Comparison of ENCODE assay signal across 21 cellular contexts in the genomic region with DNA sequence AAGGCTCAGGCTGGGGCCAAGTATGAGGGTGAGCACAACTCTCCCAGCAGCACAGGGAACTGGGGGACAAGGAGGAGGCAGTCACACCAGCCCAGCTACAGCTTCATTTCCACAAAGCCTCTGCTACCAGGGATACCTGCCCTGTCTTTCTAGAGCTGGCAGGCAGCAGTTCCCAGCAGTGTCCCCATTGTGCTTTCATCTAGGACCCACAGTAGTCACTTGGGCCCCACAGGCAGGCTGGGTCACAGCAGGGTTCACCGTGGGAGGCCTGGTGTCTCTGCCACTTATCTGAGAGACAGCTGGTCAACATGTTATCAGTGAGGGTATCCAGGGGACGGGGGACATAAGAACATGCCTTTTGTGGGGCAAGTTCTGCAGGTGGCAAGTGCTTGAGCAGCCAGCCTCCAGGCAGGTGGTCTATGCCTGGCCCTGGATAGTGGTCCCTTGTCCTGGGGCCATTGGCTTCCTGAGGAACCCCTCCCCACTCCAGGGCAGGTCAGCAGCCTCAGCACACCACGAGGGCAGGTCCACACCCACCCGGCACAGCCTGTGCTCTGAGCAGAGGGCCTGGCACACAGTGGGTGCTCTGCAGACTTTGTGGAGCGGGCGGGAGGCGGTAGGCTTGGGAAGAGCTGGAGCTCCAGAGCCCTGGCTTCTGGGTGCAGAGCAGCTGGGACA. TPM values are rescaled to one million over a fixed set of nuclear protein-coding genes. Genes with fewer than 3 reads are reported as not detected.
DNase-seq lines count a peak whose midpoint lies in the region; ATAC-seq and TF ChIP-seq lines count a peak whose summit lies in the region.
"Had no signal": no experiment of that assay in that cellular context is flagged by ENCODE, and none has a peak within 500 bp of the region (broad histone marks: within the 10 kb centered on the region; RNA-seq: fewer than 3 reads in every experiment).

No MANE protein-coding gene starts in this region.

- no peaks in the 10 kb centered on the region for H3K4me1 Mint-ChIP-seq in activated CD4-positive, alpha-beta T cell treated with anti-CD3 and anti-CD28 coated beads, Interleukin-2, amount 10 ng/mL, durations not matched to agents 7 days and 5 days

- TF ChIP-seq CTCF in WERI-Rb-1 (IDR thresholded peaks at IDR 0.05; ENCODE audit: low read depth, low read length), result no peak
- no peak for TF ChIP-seq CTCF in esophagus muscularis mucosa (IDR thresholded peaks at IDR 0.05)
- no peak for TF ChIP-seq CTCF in left lung (IDR thresholded peaks at IDR 0.05)
- TF ChIP-seq CTCF in tibial nerve (IDR thresholded peaks at IDR 0.05), result no peak

- no peaks in the 10 kb centered on the region for H3K27me3 ChIP-seq in WERI-Rb-1 (ENCODE audit: insufficient read depth, low read depth, severe bottlenecking)
- H3K27me3 ChIP-seq in esophagus muscularis mucosa, result no peaks in the 10 kb centered on the region
- H3K27me3 ChIP-seq in right cardiac atrium (ENCODE audit: control insufficient read depth, insufficient read depth), result no peaks in the 10 kb centered on the region
- no peaks in the 10 kb centered on the region for H3K27me3 ChIP-seq in left lung
- H3K27me3 ChIP-seq in tibial nerve, result no peaks in the 10 kb centered on the region

- intact Hi-C loops in esophagus muscularis mucosa (cut with DNase I) (no loop called here), right cardiac atrium (cut with DNase I) (no loop called here), left lung (cut with DNase I) (no loop called here)

- no peaks in the 10 kb centered on the region for H3K9me3 ChIP-seq in WERI-Rb-1 (ENCODE audit: severe bottlenecking)
- H3K9me3 ChIP-seq in esophagus muscularis mucosa, result no peaks in the 10 kb centered on the region
- H3K9me3 ChIP-seq in right cardiac atrium (ENCODE audit: control insufficient read depth, low read length), result no peaks in the 10 kb centered on the region
- H3K9me3 ChIP-seq in left lung, result no peaks in the 10 kb centered on the region
- H3K9me3 ChIP-seq in tibial nerve, result no peaks in the 10 kb centered on the region
- H3K9me3 ChIP-seq: HAP-1, SK-N-SH had no signal

- no peak for TF ChIP-seq POLR2A in esophagus muscularis mucosa (IDR thresholded peaks at IDR 0.05; ENCODE audit: low read depth)
- TF ChIP-seq POLR2A in tibial nerve (IDR thresholded peaks at IDR 0.05), result no peak

- H3K27ac ChIP-seq in WERI-Rb-1, result peak overlapping the region; percentile 27
- H3K27ac ChIP-seq in esophagus muscularis mucosa (replicated peaks in 1 of 4), result peak overlapping the region; percentile 81 to 87 (median 82)
- H3K27ac ChIP-seq in substantia nigra (ENCODE audit: low read depth, low read length, poor library complexity, severe bottlenecking), result peak overlapping the region; percentile 91
- H3K27ac ChIP-seq in right cardiac atrium (ENCODE audit: low read length), result no peak overlapping the region
- no peak overlapping the region for H3K27ac ChIP-seq in left lung
- H3K27ac ChIP-seq in tibial nerve, result peak overlapping the region in 1 of 4 donors; percentile 80
- H3K27ac ChIP-seq: GM23248 had no signal

- POLR2A ChIA-PET in activated CD4-positive, alpha-beta T cell treated with anti-CD3 and anti-CD28 coated beads, Interleukin-2, amount 10 ng/mL, durations not matched to agents 7 days and 5 days (lab: Charles Lee), result interaction anchor here (0.5 kb wide), 1 partner anchor 276 kb away, joined by 3 read pairs; no protein-coding TSS in a partner anchor

- H3K27me3 Mint-ChIP-seq in activated CD4-positive, alpha-beta T cell treated with anti-CD3 and anti-CD28 coated beads, Interleukin-2, amount 10 ng/mL, durations not matched to agents 7 days and 5 days, result no peaks in the 10 kb centered on the region
- H3K27me3 Mint-ChIP-seq: CD4-positive, CD25-positive, alpha-beta regulatory T cell had no signal

- peak overlapping the region; percentile 36 for H3K27ac Mint-ChIP-seq in activated CD4-positive, alpha-beta T cell treated with anti-CD3 and anti-CD28 coated beads, Interleukin-2, amount 10 ng/mL, durations not matched to agents 7 days and 5 days
- H3K27ac Mint-ChIP-seq: CD4-positive, CD25-positive, alpha-beta regulatory T cell had no signal

- no peak for DNase-seq in activated CD4-positive, alpha-beta T cell treated with anti-CD3 and anti-CD28 coated beads, Interleukin-2, amount 10 ng/mL, durations not matched to agents 7 days and 5 days
- no peak for DNase-seq in activated CD4-positive, alpha-beta T cell treated with anti-CD3 and anti-CD28 coated beads, Interleukin-2, amount 50 U/mL, for 1 hour
- DNase-seq in WERI-Rb-1, result no peak
- DNase-seq in esophagus muscularis mucosa (ENCODE audit: extremely low spot score), result no peak
- DNase-seq in substantia nigra (lab: John Stamatoyannopoulos, UW), result no peak
- DNase-seq in right cardiac atrium, result no peak
- no peak for DNase-seq in left lung
- DNase-seq in tibial nerve (ENCODE audit: low spot score in 2 of 2), result no peak
- DNase-seq: 8988T; CD4-positive, CD25-positive, alpha-beta regulatory T cell; GM23248; KBM-7; NCI-H1105; NCI-H187 treated with DMSO at 0.1 percent for 48 hours; NCI-H446; NCI-H748 treated with DMSO at 0.1 percent for 48 hours; OCI-M1; SHP77 treated with DMSO at 0.1 percent for 48 hours; SK-N-SH had no signal

- TF ChIP-seq EP300 in esophagus muscularis mucosa (IDR thresholded peaks at IDR 0.05) (no peak), tibial nerve (IDR thresholded peaks at IDR 0.05) (no peak)

- CTCF ChIA-PET in activated CD4-positive, alpha-beta T cell treated with anti-CD3 and anti-CD28 coated beads, Interleukin-2, amount 10 ng/mL, durations not matched to agents 7 days and 5 days (lab: Charles Lee), result interaction anchor here (0.7 to 1.2 kb wide), 3 partner anchors 8 to 355 kb away, joined by 3 to 4 read pairs (median 4); no protein-coding TSS in a partner anchor

- no peaks in the 10 kb centered on the region for H3K36me3 Mint-ChIP-seq in activated CD4-positive, alpha-beta T cell treated with anti-CD3 and anti-CD28 coated beads, Interleukin-2, amount 10 ng/mL, durations not matched to agents 7 days and 5 days (ENCODE audit: low read depth)
- H3K36me3 Mint-ChIP-seq: CD4-positive, CD25-positive, alpha-beta regulatory T cell had no signal

- H3K4me3 ChIP-seq in WERI-Rb-1 (ENCODE audit: low read depth, low read length), result no peak overlapping the region
- H3K4me3 ChIP-seq in esophagus muscularis mucosa, result no peak overlapping the region
- H3K4me3 ChIP-seq in right cardiac atrium (ENCODE audit: low read length), result no peak overlapping the region
- H3K4me3 ChIP-seq in left lung, result no peak overlapping the region
- no peak overlapping the region for H3K4me3 ChIP-seq in tibial nerve
- H3K4me3 ChIP-seq: GM12878, GM23248, HAP-1 had no signal

- no peak overlapping the region for H3K4me3 Mint-ChIP-seq in activated CD4-positive, alpha-beta T cell treated with anti-CD3 and anti-CD28 coated beads, Interleukin-2, amount 10 ng/mL, durations not matched to agents 7 days and 5 days
- H3K4me3 Mint-ChIP-seq: CD4-positive, CD25-positive, alpha-beta regulatory T cell had no signal

- peaks cover 66% of the 10 kb centered on the region for H3K36me3 ChIP-seq in WERI-Rb-1
- H3K36me3 ChIP-seq in esophagus muscularis mucosa, result peaks cover 0 to 18% (median 6%) of the 10 kb centered on the region in 4 donors
- H3K36me3 ChIP-seq in left lung, result no peaks in the 10 kb centered on the region
- H3K36me3 ChIP-seq in tibial nerve, result peaks cover 0 to 14% (median 0%) of the 10 kb centered on the region in 3 donors

- H3K4me1 ChIP-seq in esophagus muscularis mucosa (peaks cover 27 to 68% (median 47%) of the 10 kb centered on the region in 4 donors), right cardiac atrium (ENCODE audit: control insufficient read depth, insufficient read depth, low read length) (peaks cover 6% of the 10 kb centered on the region), left lung (peaks cover 0 to 11% of the 10 kb centered on the region in 2 donors), tibial nerve (peaks cover 0 to 42% (median 10%) of the 10 kb centered on the region in 4 donors)
- H3K4me1 ChIP-seq: HAP-1 had no signal

- no peaks in the 10 kb centered on the region for H3K9me3 Mint-ChIP-seq in activated CD4-positive, alpha-beta T cell treated with anti-CD3 and anti-CD28 coated beads, Interleukin-2, amount 10 ng/mL, durations not matched to agents 7 days and 5 days
- H3K9me3 Mint-ChIP-seq: CD4-positive, CD25-positive, alpha-beta regulatory T cell had no signal

- no peak for ATAC-seq in right cardiac atrium
- no peak for ATAC-seq in left lung
- ATAC-seq: GM12878 had no signal

- WGBS in esophagus muscularis mucosa, result 82% methylated on average over 2 of the region's 7 CpGs
- WGBS in right cardiac atrium, result 88% methylated on average over 7 of the region's 7 CpGs
- 86 to 94% methylated on average over 5 to 7 of the region's 7 CpGs for WGBS in tibial nerve, 2 donors

RNA-seq across cellular contexts. Expression of a gene that starts 29.9 kb away (rescaled TPM):
- under 1 TPM; 0.35 to 0.37 TPM for total RNA-seq in activated CD4-positive, alpha-beta T cell treated with anti-CD3 and anti-CD28 coated beads, Interleukin-2, amount 10 ng/mL, durations not matched to agents 7 days and 5 days
- total RNA-seq in esophagus muscularis mucosa (10 to 100 TPM; 51.7 to 79.5 (median 64.6) TPM), right cardiac atrium (1 to 10 TPM; 2.2 to 3.5 (median 3.1) TPM), left lung (1 to 10 TPM; 1.7 to 2.1 TPM), tibial nerve (10 to 100 TPM; 14.1 to 20.1 (median 18.0) TPM)
- 2.0 TPM for polyA plus RNA-seq in right cardiac atrium

RNA-seq across cellular contexts. Expression of a gene that starts 41.5 kb away (rescaled TPM):
- under 1 TPM in 1 of 2 experiments, not detected in 1; 0.47 TPM for total RNA-seq in activated CD4-positive, alpha-beta T cell treated with anti-CD3 and anti-CD28 coated beads, Interleukin-2, amount 10 ng/mL, durations not matched to agents 7 days and 5 days
- total RNA-seq in esophagus muscularis mucosa, result under 1 TPM in 2 of 4 donors, not detected in 2; 0.33 to 0.80 TPM
- total RNA-seq in right cardiac atrium, result not detected
- polyA plus RNA-seq in right cardiac atrium, result 0.75 TPM
- total RNA-seq in left lung, result 1 to 10 TPM in 1 of 2 donors, under 1 TPM in 1; 0.41 to 1.8 TPM
- under 1 TPM in 1 of 4 donors, not detected in 3; 0.63 TPM for total RNA-seq in tibial nerve
- total RNA-seq: CD4-positive, CD25-positive, alpha-beta regulatory T cell; GM23248 had no signal
- polyA plus RNA-seq: GM23248 had no signal

RNA-seq across cellular contexts. Expression of a gene that starts 45.0 kb away (rescaled TPM):
- under 1 TPM; 0.27 to 0.31 TPM for total RNA-seq in activated CD4-positive, alpha-beta T cell treated with anti-CD3 and anti-CD28 coated beads, Interleukin-2, amount 10 ng/mL, durations not matched to agents 7 days and 5 days
- total RNA-seq in esophagus muscularis mucosa (10 to 100 TPM in 1 of 4 donors, 1 to 10 TPM in 3; 5.0 to 10.8 (median 8.2) TPM), right cardiac atrium (1 to 10 TPM; 1.1 to 2.7 (median 1.6) TPM), left lung (1 to 10 TPM; 3.8 to 10.0 TPM), tibial nerve (1 to 10 TPM; 4.9 to 7.5 (median 6.1) TPM)
- polyA plus RNA-seq in right cardiac atrium, result 0.59 TPM

Comparison
In these comparisons a context has a peak if more than half of its experiments do, and no peak if none do; other contexts are left out.
1. H3K27ac ChIP-seq: peak in WERI-Rb-1 (single experiment), esophagus muscularis mucosa (4 of 4) and substantia nigra (single experiment); none in right cardiac atrium (single experiment) and left lung (0 of 2).